22 cellular contexts compared by ENCODE assay signal in genomic region chr1:225823811-225824261, GRCh38. TPM values are rescaled to one million over a fixed set of nuclear protein-coding genes. Genes with fewer than 3 reads are reported as not detected.
DNase-seq lines count a peak whose midpoint lies in the region; ATAC-seq and TF ChIP-seq lines count a peak whose summit lies in the region.
"Had no signal": no experiment of that assay in that cellular context is flagged by ENCODE, and none has a peak within 500 bp of the region (broad histone marks: within the 10 kb centered on the region; RNA-seq: fewer than 3 reads in every experiment).

No MANE protein-coding gene starts in this region.

- H3K36me3 Mint-ChIP-seq in nephron progenitor cell (ENCODE audit: low read depth) = peaks cover 12% of the 10 kb centered on the region
- H3K36me3 Mint-ChIP-seq: natural killer cell had no signal

- no peak for TF ChIP-seq CTCF in nephron progenitor cell (IDR thresholded peaks at IDR 0.05)

- no peak overlapping the region for H3K4me3 Mint-ChIP-seq in nephron progenitor cell
- H3K4me3 Mint-ChIP-seq: activated CD8-positive, alpha-beta T cell treated with anti-CD3 and anti-CD28 coated beads for 36 hours; CD4-positive, alpha-beta T cell; dendritic cell treated with granulocyte-macrophage colony-stimulating factor and Interleukin-4, amounts not matched to agents 40 ng/mL and 50 ng/mL, for 4 days; natural killer cell had no signal

- ATAC-seq in GM21447 (IDR thresholded peaks at IDR 0.05; ENCODE audit: unreplicated experiment) (no peak), HG03280 (IDR thresholded peaks at IDR 0.05; ENCODE audit: unreplicated experiment) (no peak)
- ATAC-seq: activated CD8-positive, alpha-beta T cell treated with anti-CD3 and anti-CD28 coated beads for 36 hours; left colon; natural killer cell; Right ventricle myocardium inferior had no signal

- DNase-seq in D341Med (ENCODE audit: low spot score) = peak; percentile 34
- DNase-seq in HUDEP-2 (lab: John Stamatoyannopoulos, UW; ENCODE audit: unreplicated experiment in 76 of 76) = peak in 40 of 76 experiments; percentile 14 to 70 (median 36)
- DNase-seq in nephron progenitor cell = no peak
- no peak for DNase-seq in mesenteric fat pad (ENCODE audit: low spot score)
- DNase-seq in ACHN = no peak
- DNase-seq: activated CD4-positive, CD25-positive, alpha-beta regulatory T cell treated with anti-CD3 and anti-CD28 coated beads, Interleukin-2, amount 50 U/mL, for 72 hours; activated CD8-positive, alpha-beta T cell treated with anti-CD3 and anti-CD28 coated beads for 36 hours; activated effector memory CD4-positive, alpha-beta T cell treated with anti-CD3 and anti-CD28 coated beads, Interleukin-2, amount 50 U/mL, for 16 hours; activated T-cell treated with anti-CD3 and anti-CD28 coated beads for 4 hours; CD4-positive, alpha-beta T cell; HCEC 1CT; left colon; midbrain; natural killer cell; NCI-H1048 had no signal

- H3K27ac ChIP-seq in cingulate gyrus (ENCODE audit: low read depth, low read length) = peak overlapping the region; percentile 29
- H3K27ac ChIP-seq: cardiac muscle cell, suprapubic skin had no signal

- peaks cover 70% of the 10 kb centered on the region for H3K4me1 Mint-ChIP-seq in nephron progenitor cell
- H3K4me1 Mint-ChIP-seq: natural killer cell had no signal

- H3K27ac Mint-ChIP-seq in nephron progenitor cell = peak overlapping the region; percentile 61
- H3K27ac Mint-ChIP-seq: activated CD8-positive, alpha-beta T cell treated with anti-CD3 and anti-CD28 coated beads for 36 hours; CD4-positive, alpha-beta T cell; dendritic cell treated with granulocyte-macrophage colony-stimulating factor and Interleukin-4, amounts not matched to agents 40 ng/mL and 50 ng/mL, for 4 days; natural killer cell had no signal

- in situ Hi-C loops in ACHN (cut with HindIII; ENCODE audit: low pct_ligation_motif_present, low pct_unique_long_range_greater_than_20kb, low sequenced_read_pairs) = no loop called here

- peaks cover 3% of the 10 kb centered on the region for H3K27me3 Mint-ChIP-seq in nephron progenitor cell (ENCODE audit: low read depth, poor library complexity)
- H3K27me3 Mint-ChIP-seq: activated CD8-positive, alpha-beta T cell treated with anti-CD3 and anti-CD28 coated beads for 36 hours; CD4-positive, alpha-beta T cell; dendritic cell treated with granulocyte-macrophage colony-stimulating factor and Interleukin-4, amounts not matched to agents 40 ng/mL and 50 ng/mL, for 4 days had no signal

- no peaks in the 10 kb centered on the region for H3K9me3 Mint-ChIP-seq in nephron progenitor cell
- H3K9me3 Mint-ChIP-seq: activated CD8-positive, alpha-beta T cell treated with anti-CD3 and anti-CD28 coated beads for 36 hours; CD4-positive, alpha-beta T cell; dendritic cell treated with granulocyte-macrophage colony-stimulating factor and Interleukin-4, amounts not matched to agents 40 ng/mL and 50 ng/mL, for 4 days; natural killer cell had no signal

RNA-seq across cellular contexts. Expression of gene EPHX1, which starts 13.9 kb away (rescaled TPM):
- 288 TPM for total RNA-seq in mesenteric fat pad

RNA-seq across cellular contexts. Expression of gene SRP9, which starts 46.2 kb away (rescaled TPM):
- 125 TPM for total RNA-seq in mesenteric fat pad

RNA-seq across cellular contexts. Expression of gene TMEM63A, which starts 58.3 kb away (rescaled TPM):
- 79.7 TPM for total RNA-seq in mesenteric fat pad

Comparison
In these comparisons a context has a peak if more than half of its experiments do, and no peak if none do; other contexts are left out.
1. DNase-seq: peak in D341Med (single experiment) and HUDEP-2 (40 of 76); none in nephron progenitor cell (single experiment), mesenteric fat pad (single experiment) and ACHN (single experiment).